1 cellular context compared by ENCODE assay signal in the genomic region with DNA sequence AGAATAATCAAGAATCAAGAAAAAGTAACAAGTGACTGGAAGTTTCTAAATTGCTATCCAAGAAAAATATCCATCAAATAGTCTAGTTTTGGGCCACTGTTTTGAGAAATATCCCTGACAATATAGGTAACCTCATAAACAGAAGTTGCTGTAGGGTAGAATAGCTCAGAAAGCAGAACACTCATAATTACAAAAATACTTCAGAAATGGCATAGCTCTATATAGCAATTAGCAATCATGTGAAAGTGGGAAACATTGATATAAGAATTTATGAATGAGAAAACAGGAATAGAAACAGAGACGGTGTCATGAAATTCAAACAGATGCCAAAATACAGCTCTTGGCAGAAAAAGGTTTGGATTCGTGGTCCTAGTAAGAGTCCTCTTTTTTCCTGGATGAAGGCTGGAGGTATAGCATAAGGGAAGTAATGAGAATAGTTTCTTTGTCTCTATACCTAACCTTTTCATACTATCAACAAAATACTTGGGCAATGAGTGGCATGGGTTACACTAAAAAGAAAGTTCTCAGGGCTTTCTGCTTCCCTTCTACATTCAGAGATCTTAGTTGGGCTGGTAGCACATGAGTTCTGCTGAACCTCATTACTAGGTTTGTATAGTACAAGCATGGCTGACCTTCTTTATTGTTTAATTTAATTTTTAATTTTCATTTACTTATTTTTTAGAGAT.
TF ChIP-seq lines count a peak whose summit lies in the region.

No MANE protein-coding gene starts in this region.

TF ChIP-seq in IMR-90, 13 proteins besides CTCF, POLR2A, EP300 and RAD21:
- TF ChIP-seq BHLHE40 (IDR thresholded peaks at IDR 0.05; ENCODE audit: low read depth, low read length) = no peak
- TF ChIP-seq CEBPB (IDR thresholded peaks at IDR 0.05; ENCODE audit: low read depth, low read length) = no peak
- no peak for TF ChIP-seq FOS (IDR thresholded peaks at IDR 0.05; ENCODE audit: low read depth, low read length)
- no peak for TF ChIP-seq MXI1 (IDR thresholded peaks at IDR 0.05; ENCODE audit: borderline replicate concordance, low read depth, low read length)
- no peak for TF ChIP-seq RCOR1 (IDR thresholded peaks at IDR 0.05; ENCODE audit: insufficient replicate concordance, low read length)
- TF ChIP-seq MAZ (IDR thresholded peaks at IDR 0.05; ENCODE audit: borderline replicate concordance, low read depth, low read length) = no peak
- no peak for TF ChIP-seq CHD1 (IDR thresholded peaks at IDR 0.05; ENCODE audit: low read depth, low read length)
- TF ChIP-seq, protein P1, sequence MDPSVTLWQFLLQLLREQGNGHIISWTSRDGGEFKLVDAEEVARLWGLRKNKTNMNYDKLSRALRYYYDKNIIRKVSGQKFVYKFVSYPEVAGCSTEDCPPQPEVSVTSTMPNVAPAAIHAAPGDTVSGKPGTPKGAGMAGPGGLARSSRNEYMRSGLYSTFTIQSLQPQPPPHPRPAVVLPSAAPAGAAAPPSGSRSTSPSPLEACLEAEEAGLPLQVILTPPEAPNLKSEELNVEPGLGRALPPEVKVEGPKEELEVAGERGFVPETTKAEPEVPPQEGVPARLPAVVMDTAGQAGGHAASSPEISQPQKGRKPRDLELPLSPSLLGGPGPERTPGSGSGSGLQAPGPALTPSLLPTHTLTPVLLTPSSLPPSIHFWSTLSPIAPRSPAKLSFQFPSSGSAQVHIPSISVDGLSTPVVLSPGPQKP (IDR thresholded peaks at IDR 0.05; ENCODE audit: borderline replicate concordance, low read depth, low read length) = no peak
- TF ChIP-seq RFX5 (IDR thresholded peaks at IDR 0.05; ENCODE audit: low read depth, low read length) = no peak
- TF ChIP-seq, protein P2, sequence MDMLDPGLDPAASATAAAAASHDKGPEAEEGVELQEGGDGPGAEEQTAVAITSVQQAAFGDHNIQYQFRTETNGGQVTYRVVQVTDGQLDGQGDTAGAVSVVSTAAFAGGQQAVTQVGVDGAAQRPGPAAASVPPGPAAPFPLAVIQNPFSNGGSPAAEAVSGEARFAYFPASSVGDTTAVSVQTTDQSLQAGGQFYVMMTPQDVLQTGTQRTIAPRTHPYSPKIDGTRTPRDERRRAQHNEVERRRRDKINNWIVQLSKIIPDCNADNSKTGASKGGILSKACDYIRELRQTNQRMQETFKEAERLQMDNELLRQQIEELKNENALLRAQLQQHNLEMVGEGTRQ (IDR thresholded peaks at IDR 0.05; ENCODE audit: low read depth, low read length) = no peak
- TF ChIP-seq MAFK (IDR thresholded peaks at IDR 0.05; ENCODE audit: low read depth, low read length) = no peak
- no peak for TF ChIP-seq SMC3 (IDR thresholded peaks at IDR 0.05; ENCODE audit: low read depth, low read length)
- TF ChIP-seq NFE2L2 (IDR thresholded peaks at IDR 0.05; ENCODE audit: low read depth, low read length) = no peak
